In genomic region chr14:61042220-61042619, GRCh38 we compare ENCODE assay signal across 1 cellular context.
TF ChIP-seq lines count a peak whose summit lies in the region.

No MANE protein-coding gene starts in this region.

TF ChIP-seq in HepG2, 621 proteins besides CTCF, POLR2A, EP300 and RAD21 (continued from another document and continues in another):
- TF ChIP-seq ZNF780A (CRISPR knock-in tag; IDR thresholded peaks at IDR 0.05), result no peak
- TF ChIP-seq RBM39 (IDR thresholded peaks at IDR 0.05; ENCODE audit: low read depth, low read length, poor library complexity, severe bottlenecking), result no peak
- TF ChIP-seq ZNF260 (CRISPR knock-in tag; IDR thresholded peaks at IDR 0.05; ENCODE audit: borderline replicate concordance, low read depth), result no peak
- no peak for TF ChIP-seq ZNF513 (CRISPR knock-in tag; conservative IDR thresholded peaks at IDR 0.05)
- TF ChIP-seq SP140L (CRISPR knock-in tag; IDR thresholded peaks at IDR 0.05; ENCODE audit: borderline replicate concordance), result no peak
- no peak for TF ChIP-seq GLMP (CRISPR knock-in tag; IDR thresholded peaks at IDR 0.05; ENCODE audit: borderline replicate concordance)
- TF ChIP-seq PRDM10 (CRISPR knock-in tag; IDR thresholded peaks at IDR 0.05; ENCODE audit: low read depth), result no peak
- TF ChIP-seq, protein P1, sequence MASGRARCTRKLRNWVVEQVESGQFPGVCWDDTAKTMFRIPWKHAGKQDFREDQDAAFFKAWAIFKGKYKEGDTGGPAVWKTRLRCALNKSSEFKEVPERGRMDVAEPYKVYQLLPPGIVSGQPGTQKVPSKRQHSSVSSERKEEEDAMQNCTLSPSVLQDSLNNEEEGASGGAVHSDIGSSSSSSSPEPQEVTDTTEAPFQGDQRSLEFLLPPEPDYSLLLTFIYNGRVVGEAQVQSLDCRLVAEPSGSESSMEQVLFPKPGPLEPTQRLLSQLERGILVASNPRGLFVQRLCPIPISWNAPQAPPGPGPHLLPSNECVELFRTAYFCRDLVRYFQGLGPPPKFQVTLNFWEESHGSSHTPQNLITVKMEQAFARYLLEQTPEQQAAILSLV (CRISPR knock-in tag; IDR thresholded peaks at IDR 0.05; ENCODE audit: borderline replicate concordance), result no peak
- TF ChIP-seq, protein P2, sequence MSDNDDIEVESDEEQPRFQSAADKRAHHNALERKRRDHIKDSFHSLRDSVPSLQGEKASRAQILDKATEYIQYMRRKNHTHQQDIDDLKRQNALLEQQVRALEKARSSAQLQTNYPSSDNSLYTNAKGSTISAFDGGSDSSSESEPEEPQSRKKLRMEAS (IDR thresholded peaks at IDR 0.05), result no peak
- TF ChIP-seq ZNF30 (CRISPR knock-in tag; IDR thresholded peaks at IDR 0.05), result no peak
- no peak for TF ChIP-seq BORCS8-MEF2B (CRISPR knock-in tag; IDR thresholded peaks at IDR 0.05)
- TF ChIP-seq FOXO1 (CRISPR knock-in tag; IDR thresholded peaks at IDR 0.05), result peak; percentile 80; the same call in 1 of the 2 replicates
- TF ChIP-seq ZNF430 (CRISPR knock-in tag; IDR thresholded peaks at IDR 0.05), result no peak
- TF ChIP-seq, protein P3, sequence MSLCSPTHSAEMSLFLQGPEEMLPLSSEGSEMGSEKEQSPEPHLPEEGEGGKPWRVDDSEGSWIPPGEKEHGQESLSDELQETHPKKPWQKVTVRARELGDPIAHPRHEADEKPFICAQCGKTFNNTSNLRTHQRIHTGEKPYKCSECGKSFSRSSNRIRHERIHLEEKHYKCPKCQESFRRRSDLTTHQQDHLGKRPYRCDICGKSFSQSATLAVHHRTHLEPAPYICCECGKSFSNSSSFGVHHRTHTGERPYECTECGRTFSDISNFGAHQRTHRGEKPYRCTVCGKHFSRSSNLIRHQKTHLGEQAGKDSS (CRISPR knock-in tag; IDR thresholded peaks at IDR 0.05; ENCODE audit: borderline replicate concordance, low read depth), result no peak
- TF ChIP-seq, protein P4, sequence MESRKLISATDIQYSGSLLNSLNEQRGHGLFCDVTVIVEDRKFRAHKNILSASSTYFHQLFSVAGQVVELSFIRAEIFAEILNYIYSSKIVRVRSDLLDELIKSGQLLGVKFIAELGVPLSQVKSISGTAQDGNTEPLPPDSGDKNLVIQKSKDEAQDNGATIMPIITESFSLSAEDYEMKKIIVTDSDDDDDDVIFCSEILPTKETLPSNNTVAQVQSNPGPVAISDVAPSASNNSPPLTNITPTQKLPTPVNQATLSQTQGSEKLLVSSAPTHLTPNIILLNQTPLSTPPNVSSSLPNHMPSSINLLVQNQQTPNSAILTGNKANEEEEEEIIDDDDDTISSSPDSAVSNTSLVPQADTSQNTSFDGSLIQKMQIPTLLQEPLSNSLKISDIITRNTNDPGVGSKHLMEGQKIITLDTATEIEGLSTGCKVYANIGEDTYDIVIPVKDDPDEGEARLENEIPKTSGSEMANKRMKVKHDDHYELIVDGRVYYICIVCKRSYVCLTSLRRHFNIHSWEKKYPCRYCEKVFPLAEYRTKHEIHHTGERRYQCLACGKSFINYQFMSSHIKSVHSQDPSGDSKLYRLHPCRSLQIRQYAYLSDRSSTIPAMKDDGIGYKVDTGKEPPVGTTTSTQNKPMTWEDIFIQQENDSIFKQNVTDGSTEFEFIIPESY (CRISPR knock-in tag; IDR thresholded peaks at IDR 0.05), result no peak
- TF ChIP-seq ZBTB7A (CRISPR knock-in tag; IDR thresholded peaks at IDR 0.05), result no peak
- no peak for TF ChIP-seq KDM5B (CRISPR knock-in tag; IDR thresholded peaks at IDR 0.05; ENCODE audit: borderline replicate concordance)
- TF ChIP-seq IRF2 (CRISPR knock-in tag; IDR thresholded peaks at IDR 0.05), result peak; percentile 75; the same call in 1 of the 2 replicates
- TF ChIP-seq HOXA7 (CRISPR knock-in tag; IDR thresholded peaks at IDR 0.05), result no peak
- no peak for TF ChIP-seq PCBP2 (optimal IDR thresholded peaks at IDR 0.05; ENCODE audit: low read depth, low read length, poor library complexity, severe bottlenecking)
- TF ChIP-seq ZNF335 (CRISPR knock-in tag; IDR thresholded peaks at IDR 0.05), result no peak
- no peak for TF ChIP-seq SETDB1 (CRISPR knock-in tag; IDR thresholded peaks at IDR 0.05; ENCODE audit: borderline replicate concordance)
- TF ChIP-seq ZMYM2 (CRISPR knock-in tag; IDR thresholded peaks at IDR 0.05), result no peak
- no peak for TF ChIP-seq PRDM15 (CRISPR knock-in tag; IDR thresholded peaks at IDR 0.05)
- TF ChIP-seq AKAP8 (CRISPR knock-in tag; IDR thresholded peaks at IDR 0.05), result no peak
- TF ChIP-seq TFAP4 (IDR thresholded peaks at IDR 0.05; ENCODE audit: borderline replicate concordance, low read depth), result peak; percentile 29; the same call in 1 of the 2 replicates
- no peak for TF ChIP-seq ZFX (CRISPR knock-in tag; IDR thresholded peaks at IDR 0.05; ENCODE audit: low read depth)
- no peak for TF ChIP-seq ZNF18 (CRISPR knock-in tag; IDR thresholded peaks at IDR 0.05; ENCODE audit: insufficient replicate concordance)
- TF ChIP-seq ZNF747 (CRISPR knock-in tag; IDR thresholded peaks at IDR 0.05; ENCODE audit: borderline replicate concordance), result no peak
- no peak for TF ChIP-seq ZNF737 (CRISPR knock-in tag; IDR thresholded peaks at IDR 0.05; ENCODE audit: borderline replicate concordance)
- TF ChIP-seq CHD4 (IDR thresholded peaks at IDR 0.05; ENCODE audit: borderline replicate concordance, low read length), result no peak
- no peak for TF ChIP-seq ZSCAN30 (CRISPR knock-in tag; IDR thresholded peaks at IDR 0.05)
- TF ChIP-seq UBTF (CRISPR knock-in tag; IDR thresholded peaks at IDR 0.05), result no peak
